ENCODE assay signal across 17 cellular contexts in the genomic region with DNA sequence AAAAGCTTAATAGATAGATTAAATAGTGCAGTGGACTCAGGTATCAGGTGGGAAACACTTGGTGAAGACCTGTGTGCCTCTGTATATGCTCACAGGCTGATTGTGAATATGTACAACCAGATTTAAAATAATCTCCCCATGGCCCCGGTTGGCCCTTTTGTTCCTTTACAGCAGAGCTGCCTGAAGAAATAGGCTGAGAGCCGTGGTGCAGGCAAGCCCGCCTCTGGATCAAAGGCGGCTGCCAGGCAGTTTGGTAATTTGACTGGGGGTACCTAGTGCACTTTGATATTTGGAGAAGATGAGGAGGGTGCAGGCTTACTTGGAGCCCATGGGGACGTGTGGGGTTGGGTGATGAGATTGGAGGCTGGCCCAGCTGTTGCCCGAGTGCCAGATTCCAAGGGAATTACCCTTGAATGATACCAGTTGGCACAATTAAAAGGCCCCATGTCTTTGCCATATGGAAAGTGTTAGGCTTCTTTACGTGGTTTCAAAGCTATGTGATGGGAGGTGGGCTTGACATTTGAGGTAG. TPM values are rescaled to one million over a fixed set of nuclear protein-coding genes. Genes with fewer than 3 reads are reported as not detected.
DNase-seq lines count a peak whose midpoint lies in the region; ATAC-seq, FAIRE-seq and TF ChIP-seq lines count a peak whose summit lies in the region.
"Had no signal": no experiment of that assay in that cellular context is flagged by ENCODE, and none has a peak within 500 bp of the region (broad histone marks: within the 10 kb centered on the region; RNA-seq: fewer than 3 reads in every experiment).

No MANE protein-coding gene starts in this region.

- in situ Hi-C loops in HepG2 (cut with HindIII; ENCODE audit: extremely low pct_ligation_motif_present, low pct_unique_long_range_greater_than_20kb): no loop called here

- H3K27me3 ChIP-seq in HepG2 (ENCODE audit: control insufficient read depth in 1 of 2, insufficient read depth in 2 of 2, low read length in 2 of 2) (peaks cover 0 to 6% of the 10 kb centered on the region in 2 experiments; a peak in 1 of 5 replicates), spleen (replicated peaks in 1 of 7) (peaks cover 0 to 18% (median 11%) of the 10 kb centered on the region in 7 donors)

- no peak for TF ChIP-seq RAD21 in HepG2 (CRISPR knock-in tag; IDR thresholded peaks at IDR 0.05)

- ATAC-seq in HepG2 (no peak), HG03469 (IDR thresholded peaks at IDR 0.05; ENCODE audit: unreplicated experiment) (no peak)

- H3K9ac ChIP-seq in HepG2 (ENCODE audit: insufficient read depth, low read depth, low read length): peak overlapping the region; percentile 90; the same call in 1 of the 2 replicates

- TF ChIP-seq EP300 in HepG2 (IDR thresholded peaks at IDR 0.05; ENCODE audit: low read depth in 2 of 2, low read length in 2 of 2) (no peak), HepG2 (CRISPR knock-in tag; IDR thresholded peaks at IDR 0.05; ENCODE audit: borderline replicate concordance) (no peak)

- H3K9me3 ChIP-seq in HepG2 (ENCODE audit: low read length) (no peaks in the 10 kb centered on the region), spleen (peaks cover 0 to 4% (median 0%) of the 10 kb centered on the region in 8 donors)

- 97% methylated on average over 6 of the region's 7 CpGs for WGBS in HepG2 (ENCODE audit: low lambda C conversion rate)
- 78 to 88% (median 86%) methylated on average over 7 of the region's 7 CpGs for WGBS in spleen, 5 donors

- H4K20me1 ChIP-seq in HepG2 (ENCODE audit: insufficient read depth, low read length): peaks cover 92% of the 10 kb centered on the region

- CTCF ChIA-PET in HepG2 (lab: Yijun Ruan, JAX; ENCODE audit: low intra/inter-chr PET ratio, low total read pairs): no interaction called here

- H3K4me2 ChIP-seq in HepG2 (ENCODE audit: low read depth, low read length): peak overlapping the region; percentile 89

- POLR2A ChIA-PET in HepG2 (lab: Yijun Ruan, JAX): interaction anchor here (1.2 to 2.6 kb wide), 3 partner anchors 13 to 88 kb away, joined by 3 to 9 read pairs (median 5); no protein-coding TSS in a partner anchor

- peaks cover 78% of the 10 kb centered on the region for H3K4me1 ChIP-seq in HepG2 (ENCODE audit: insufficient read depth, low read length)
- H3K4me1 ChIP-seq in spleen: peaks cover 0 to 17% (median 7%) of the 10 kb centered on the region in 6 donors

- BruUV-seq in HepG2 (replicated peaks; lab: Mats Ljungman, UMichigan): no TSS peak

- H3K4me3 ChIP-seq in HepG2 (replicated peaks in 1 of 3; ENCODE audit: insufficient read depth in 1 of 3, low read depth in 2 of 3, low read length in 3 of 3) (peak overlapping the region; percentile 28 to 100 (median 93)), spleen (no peak overlapping the region)

- no peak overlapping the region for H2AFZ ChIP-seq in HepG2 (ENCODE audit: low read length)

- peaks cover 100% of the 10 kb centered on the region for H3K79me2 ChIP-seq in HepG2 (ENCODE audit: insufficient read depth, low read length)

- FAIRE-seq in HepG2 (lab: Jason Lieb, UNC): no peak
- FAIRE-seq: D721Med, GM19239, HTR-8/SVneo had no signal

- TF ChIP-seq POLR2A in HepG2 (IDR thresholded peaks at IDR 0.05; ENCODE audit: insufficient read depth in 1 of 2, low read depth in 2 of 2, low read length in 2 of 2) (no peak; a peak in 1 of 4 replicates), spleen (IDR thresholded peaks at IDR 0.05) (no peak)

- DNase-seq in NCI-H2171 treated with DMSO at 0.1 percent for 48 hours (lab: John Stamatoyannopoulos, UW) (peak; percentile 25), NCI-H2171 (lab: John Stamatoyannopoulos, UW) (no peak), HepG2 (ENCODE audit: low spot score) (no peak), spleen (peak; percentile 62), NCI-H774 (lab: John Stamatoyannopoulos, UW) (no peak), D341Med (ENCODE audit: low spot score) (no peak)
- DNase-seq: ACHN; C1 segment of cervical spinal cord; CD4-positive, alpha-beta memory T cell; DMS53; GF-D8; GOT3; H9 had no signal

- peak overlapping the region; percentile 74 for H3K27ac ChIP-seq in HepG2 (ENCODE audit: extremely low read length, insufficient read depth, low read length)
- no peak overlapping the region for H3K27ac ChIP-seq in spleen

- no peak for TF ChIP-seq CTCF in HepG2 (CRISPR knock-in tag; IDR thresholded peaks at IDR 0.05)
- TF ChIP-seq CTCF in spleen (IDR thresholded peaks at IDR 0.05 in 8 of 11, conservative IDR thresholded peaks at IDR 0.05 in 3 of 11): no peak

- intact Hi-C loops in HepG2 (cut with micrococcal nuclease; ENCODE audit: unreplicated experiment) (no loop called here), spleen (cut with DNase I; ENCODE audit: low total_unique reads) (no loop called here)

- H3K36me3 ChIP-seq in HepG2 (replicated peaks in 1 of 2; ENCODE audit: control insufficient read depth in 1 of 2, insufficient read depth in 2 of 2, low read length in 2 of 2) (peaks cover 35 to 82% of the 10 kb centered on the region in 2 experiments), spleen (no peaks in the 10 kb centered on the region)

TF ChIP-seq in HepG2, 621 proteins besides CTCF, POLR2A, EP300 and RAD21 (continues in another document):
- TF ChIP-seq NBN (conservative IDR thresholded peaks at IDR 0.05) (no peak), HIC2 (CRISPR knock-in tag; IDR thresholded peaks at IDR 0.05; ENCODE audit: low read depth) (0 out of 2 replicates have a peak, but pooled peaks have one; percentile 21), ARID5B (CRISPR knock-in tag; IDR thresholded peaks at IDR 0.05) (no peak), KLF15 (CRISPR knock-in tag; IDR thresholded peaks at IDR 0.05; ENCODE audit: borderline replicate concordance) (no peak), MAFF (IDR thresholded peaks at IDR 0.05; ENCODE audit: low read depth, low read length) (no peak)

RNA-seq across cellular contexts. Expression of gene NKD1, which starts 5.0 kb away (rescaled TPM):
- 59.0 and 70.4 TPM in 2 replicates for total RNA-seq in HepG2 (2016; rRNA removed; fragmentation: Illumina TruSeq; extraction: Trizol)
- total RNA-seq in HepG2 (2016; cell fraction: cytosol; rRNA removed; fragmentation: Illumina TruSeq; extraction: Trizol; ENCODE audit: low read depth): 19.9 and 25.5 TPM in 2 replicates
- total RNA-seq in HepG2 (2016; cell fraction: insoluble cytoplasmic fraction; rRNA removed; fragmentation: Illumina TruSeq; extraction: Trizol): 50.0 and 70.7 TPM in 2 replicates
- total RNA-seq in HepG2 (2016; cell fraction: membrane; rRNA removed; fragmentation: Illumina TruSeq; extraction: Trizol): 136 and 148 TPM in 2 replicates
- 61.9 and 70.6 TPM in 2 replicates for total RNA-seq in HepG2 (2016; cell fraction: nucleus; rRNA removed; fragmentation: Illumina TruSeq; extraction: Trizol)
- 86.1 and 121 TPM in 2 replicates for polyA plus RNA-seq in HepG2 (2011; rRNA removed)
- 22.3 and 49.7 TPM in 2 replicates for polyA plus RNA-seq in HepG2 (2011; cell fraction: cytosol; rRNA removed)
- polyA plus RNA-seq in HepG2 (2011; cell fraction: nucleus; rRNA removed): 150 and 275 TPM in 2 replicates
- 58.7 and 76.3 TPM in 2 replicates for polyA plus RNA-seq in HepG2 (2012)
- 106 and 127 TPM in 2 replicates for polyA plus RNA-seq in HepG2 (2016; cell fraction: cytosol; fragmentation: Illumina TruSeq; extraction: Trizol; ENCODE audit: low read depth)
- polyA plus RNA-seq in HepG2 (2016; cell fraction: insoluble cytoplasmic fraction; fragmentation: Illumina TruSeq; extraction: Trizol; ENCODE audit: low read depth): 95.8 and 124 TPM in 2 replicates
- 156 and 170 TPM in 2 replicates for polyA plus RNA-seq in HepG2 (2016; cell fraction: membrane; fragmentation: Illumina TruSeq; extraction: Trizol; ENCODE audit: low read depth)
- polyA plus RNA-seq in HepG2 (2016; cell fraction: nucleus; fragmentation: Illumina TruSeq; extraction: Trizol; ENCODE audit: insufficient read depth, low read depth): 155 and 169 TPM in 2 replicates
- polyA minus RNA-seq in HepG2 (2011; rRNA and poly(A)+ RNA removed; ENCODE audit: low replicate concordance): 0.02 and 110 TPM in 2 replicates
- polyA minus RNA-seq in HepG2 (2011; cell fraction: cytosol; rRNA and poly(A)+ RNA removed): 14.3 and 28.8 TPM in 2 replicates
- polyA minus RNA-seq in HepG2 (2011; cell fraction: nucleus; rRNA and poly(A)+ RNA removed): 43.1 and 57.6 TPM in 2 replicates
- total RNA-seq in spleen: 10 to 100 TPM in 1 of 7 donors, 1 to 10 TPM in 6; 1.7 to 15.2 (median 7.0) TPM
- under 1 TPM; 0.11 to 0.74 (median 0.38) TPM for polyA plus RNA-seq in spleen

Comparison
In these comparisons a context has a peak if more than half of its experiments do, and no peak if none do; other contexts are left out.
1. DNase-seq: peak in NCI-H2171 treated with DMSO at 0.1 percent for 48 hours (single experiment) and spleen (single experiment); none in NCI-H2171 (single experiment), HepG2 (single experiment), NCI-H774 (single experiment) and D341Med (single experiment).
2. H3K4me3 ChIP-seq: peak in HepG2 (3 of 3); none in spleen (0 of 8).